ENCODE assay signal across 8 cellular contexts in the genomic region with DNA sequence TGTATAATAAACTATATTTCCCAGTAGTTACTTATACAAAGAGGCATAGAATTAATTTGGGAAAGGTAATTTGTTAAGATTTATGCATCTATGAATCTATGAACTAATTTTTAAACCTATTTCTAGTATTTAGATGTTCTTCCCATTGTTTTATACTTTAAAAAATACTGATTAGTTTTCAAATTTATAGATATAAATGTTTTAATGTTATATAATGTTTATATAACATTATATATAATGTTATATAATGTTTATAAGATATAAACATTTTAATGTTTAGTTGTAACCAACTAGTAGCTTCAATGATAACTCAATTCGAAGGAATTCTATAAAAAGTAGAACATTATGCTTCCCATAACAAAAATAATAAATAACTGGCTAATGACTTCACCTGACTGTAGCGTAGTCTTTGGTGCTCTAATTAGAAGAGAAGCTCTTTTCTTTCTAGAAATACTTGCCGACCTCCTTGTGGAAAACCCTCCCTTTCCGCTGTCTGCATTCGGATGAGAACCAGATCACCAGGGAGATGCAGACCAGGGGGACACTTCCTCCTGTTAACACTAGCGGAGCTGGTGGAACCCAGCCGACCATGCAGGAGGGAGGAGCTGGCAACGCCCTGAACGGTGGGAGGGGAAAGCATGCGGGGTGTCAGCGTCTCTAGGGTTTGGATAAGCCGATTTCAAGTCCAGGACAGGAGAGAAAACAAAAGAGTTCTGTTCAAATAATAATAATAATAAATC.
DNase-seq lines count a peak whose midpoint lies in the region; ATAC-seq and TF ChIP-seq lines count a peak whose summit lies in the region.

No MANE protein-coding gene starts in this region.

- no peaks in the 10 kb centered on the region for H3K36me3 ChIP-seq in BJ (ENCODE audit: control insufficient read depth, insufficient read depth, low read length)

- TF ChIP-seq CTCF in BJ (IDR thresholded peaks at IDR 0.05; ENCODE audit: insufficient read depth, low read depth, low read length): peak; percentile 27; the same call in 1 of the 2 replicates

- DNase-seq in BJ (ENCODE audit: low read depth) (peak; percentile 16), NCI-H524 treated with DMSO at 0.1 percent for 48 hours (lab: John Stamatoyannopoulos, UW) (peak; percentile 86), dermis microvascular lymphatic vessel endothelial cell (ENCODE audit: low read depth in 2 of 2) (peak; percentile 28 to 49), lung microvascular endothelial cell (ENCODE audit: low read depth in 2 of 2) (peak; percentile 57 to 60)
- DNase-seq in activated CD4-positive, alpha-beta T cell treated with anti-CD3 and anti-CD28 coated beads for 48 hours: peak; percentile 88
- DNase-seq in stimulated activated CD8-positive, alpha-beta memory T cell treated with anti-CD3 and anti-CD28 coated beads, Interleukin-12 subunit alpha, Interleukin-12 subunit beta, amount 100 ng/mL, for 24 hours (ENCODE audit: extremely low read depth): peak; percentile 63

- H3K27me3 ChIP-seq in BJ (ENCODE audit: control insufficient read depth, insufficient read depth, low read length): peaks cover 3% of the 10 kb centered on the region

- ATAC-seq in GM19043 (IDR thresholded peaks at IDR 0.05; ENCODE audit: low read depth, unreplicated experiment) (peak; percentile 37), HG03442 (IDR thresholded peaks at IDR 0.05; ENCODE audit: unreplicated experiment) (peak; percentile 59)

- POLR2A ChIA-PET in BJ (lab: Charles Lee): no interaction called here

- H3K4me3 ChIP-seq in BJ (ENCODE audit: low read depth, low read length): peak overlapping the region; percentile 44

- CTCF ChIA-PET in BJ (lab: Yijun Ruan, JAX): interaction anchor here (0.7 to 2.2 kb wide), 9 partner anchors 18 to 576 kb away, joined by 3 to 12 read pairs (median 3); a partner anchor contains a TSS

Comparison
In these comparisons a context has a peak if more than half of its experiments do, and no peak if none do; other contexts are left out.
1. Peak in every context shown above with its lines: DNase-seq, ATAC-seq and H3K4me3 ChIP-seq.
2. DNase-seq: peak in every context shown above with its lines; median percentile 88 in activated CD4-positive, alpha-beta T cell treated with anti-CD3 and anti-CD28 coated beads for 48 hours; 86 in NCI-H524 treated with DMSO at 0.1 percent for 48 hours; 63 in stimulated activated CD8-positive, alpha-beta memory T cell treated with anti-CD3 and anti-CD28 coated beads, Interleukin-12 subunit alpha, Interleukin-12 subunit beta, amount 100 ng/mL, for 24 hours; 58 in lung microvascular endothelial cell; 38 in dermis microvascular lymphatic vessel endothelial cell; 16 in BJ.